Comparison of ENCODE assay signal across 27 cellular contexts in genomic region chr15:55574096-55574495, GRCh38. TPM values are rescaled to one million over a fixed set of nuclear protein-coding genes. Genes with fewer than 3 reads are reported as not detected.
"Had no signal": no experiment of that assay in that cellular context is flagged by ENCODE, and none has a peak within 500 bp of the region (broad histone marks: within the 10 kb centered on the region; RNA-seq: fewer than 3 reads in every experiment).

No MANE protein-coding gene starts in this region.

- H3K9me3 ChIP-seq: esophagus squamous epithelium, mucosa of descending colon, neutrophil, prostate gland, thoracic aorta, tibial nerve, upper lobe of left lung had no signal

- H3K36me3 ChIP-seq: esophagus squamous epithelium, heart right ventricle, left lung, neutrophil, prostate gland, thoracic aorta, upper lobe of left lung had no signal

- H3K27ac ChIP-seq: esophagus squamous epithelium, foreskin keratinocyte, heart right ventricle, left lung, neutrophil, prostate gland, thoracic aorta, tibial nerve, upper lobe of left lung had no signal

- H3K4me1 ChIP-seq: esophagus squamous epithelium, foreskin keratinocyte, heart right ventricle, left lung, prostate gland, tibial nerve, upper lobe of left lung had no signal

- DNase-seq: cortex of kidney; effector memory CD8-positive, alpha-beta T cell; erythroblast; esophagus squamous epithelium; foreskin keratinocyte; glutamatergic neuron; heart right ventricle; hippocampal formation; left cardiac atrium; left lung; mesenchymal stem cell; mucosa of descending colon; naive B cell; right cardiac atrium; small intestine; stimulated activated CD4-positive, alpha-beta T cell treated with anti-CD3 and anti-CD28 coated beads, Interleukin-15, amount 100 ng/mL, for 24 hours; stimulated activated CD4-positive, alpha-beta T cell treated with anti-CD3 and anti-CD28 coated beads, Interleukin-2, amount 100 ng/mL, for 48 hours; stimulated activated naive B cell treated with anti-CD40 and anti-IgM and Interleukin-4, amounts not matched to agents 10 μg/mL and 1 μg/mL and 100 μg/mL, for 72 hours; upper lobe of left lung had no signal

- ATAC-seq: effector memory CD8-positive, alpha-beta T cell; foreskin keratinocyte; heart right ventricle; left cardiac atrium; left lung; mucosa of descending colon; natural killer cell treated with Interleukin-12 subunit alpha and Interleukin-12 subunit beta and Interleukin-15 and Interleukin-18, amount 100 ng/mL, for 72 hours; right cardiac atrium; stimulated activated naive B cell treated with anti-CD40 and anti-IgM and Interleukin-4, amounts not matched to agents 10 μg/mL and 1 μg/mL and 100 μg/mL, for 72 hours had no signal

- H3K4me3 ChIP-seq: esophagus squamous epithelium, heart right ventricle, left lung, mucosa of descending colon, prostate gland, thoracic aorta, tibial nerve, upper lobe of left lung had no signal

- H3K27me3 ChIP-seq: esophagus squamous epithelium, foreskin keratinocyte, tibial nerve, upper lobe of left lung had no signal

- FAIRE-seq: endometrium, islet of Langerhans, small intestine, urothelium cell line had no signal

RNA-seq across cellular contexts. Expression of gene PYGO1, which starts 14.0 kb away (rescaled TPM):
- total RNA-seq: natural killer cell treated with Interleukin-12 subunit alpha and Interleukin-12 subunit beta and Interleukin-15 and Interleukin-18, amount 100 ng/mL, for 72 hours had no signal
